ENCODE assay signal across 7 cellular contexts in genomic region chr9:39791356-39791755, GRCh38.
DNase-seq lines count a peak whose midpoint lies in the region; ATAC-seq and TF ChIP-seq lines count a peak whose summit lies in the region.
"Not testable (repeated sequence)": the region's sequence is repeated elsewhere in the genome, so short reads cannot be mapped to it uniquely, and the experiment has no call there.

No MANE protein-coding gene starts in this region.

- intact Hi-C loops in psoas muscle (cut with DNase I): not testable (repeated sequence)

- not testable (repeated sequence) for H3K27me3 ChIP-seq in GM23248 (replicated peaks; ENCODE audit: insufficient read depth); iPS-15b (ENCODE audit: control insufficient read depth, insufficient read depth, low read length); psoas muscle (ENCODE audit: insufficient read depth in 3 of 3, low read length in 2 of 3)

- H2AFZ ChIP-seq in GM23248: peak overlapping the region; percentile 74

- H3K9me2 ChIP-seq in GM23248 (ENCODE audit: insufficient read depth): not testable (repeated sequence)

- not testable (repeated sequence) for TF ChIP-seq CTCF in cardiac fibroblast (IDR thresholded peaks at IDR 0.05; ENCODE audit: low read depth, low read length); psoas muscle (IDR thresholded peaks at IDR 0.05)

- not testable (repeated sequence) for H4K20me1 ChIP-seq in GM23248 (ENCODE audit: insufficient read depth)

- not testable (repeated sequence) for DNase-seq in GM23248; cardiac fibroblast (ENCODE audit: low read depth in 2 of 2)
- DNase-seq in activated CD4-positive, CD25-positive, alpha-beta regulatory T cell treated with anti-CD3 and anti-CD28 coated beads, Interleukin-2, amount 50 U/mL, for 72 hours: peak; percentile 46
- DNase-seq in psoas muscle: peak; percentile 20 to 53

- peak overlapping the region; percentile 44; the same call in 1 of the 2 replicates for H3K9ac ChIP-seq in GM23248
- H3K9ac ChIP-seq in iPS-15b (ENCODE audit: low read depth, low read length): not testable (repeated sequence)

- not testable (repeated sequence) for H3F3A ChIP-seq in GM23248 (ENCODE audit: insufficient read depth)

- H3K9me3 ChIP-seq in GM23248 (ENCODE audit: low read depth); iPS-15b (ENCODE audit: control insufficient read depth, insufficient read depth, low read length); psoas muscle: not testable (repeated sequence)

- not testable (repeated sequence) for H3K36me3 ChIP-seq in GM23248 (ENCODE audit: low read depth); iPS-15b (ENCODE audit: control insufficient read depth, insufficient read depth, low read length); psoas muscle (ENCODE audit: insufficient read depth in 1 of 2, low read depth in 1 of 2)

- in situ Hi-C loops in GM23248 (cut with MboI): not testable (repeated sequence)

- not testable (repeated sequence) for H3K27ac ChIP-seq in GM23248, psoas muscle

- peak; percentile 99 for ATAC-seq in GM18861 (IDR thresholded peaks at IDR 0.05; ENCODE audit: unreplicated experiment)
- peak; percentile 99 for ATAC-seq in HG03196 (IDR thresholded peaks at IDR 0.05; ENCODE audit: unreplicated experiment)
- ATAC-seq in psoas muscle: peak; percentile 99 to 100 (median 100)

- peak overlapping the region; percentile 56 for H3K4me2 ChIP-seq in GM23248 (ENCODE audit: unreplicated experiment)

- not testable (repeated sequence) for H3K79me2 ChIP-seq in GM23248 (ENCODE audit: insufficient read depth)

- H3K4me1 ChIP-seq in GM23248 (ENCODE audit: insufficient read depth); iPS-15b (ENCODE audit: control insufficient read depth, insufficient read depth, low read length); psoas muscle: not testable (repeated sequence)

- H3K4me3 ChIP-seq in GM23248: peak overlapping the region; percentile 70
- H3K4me3 ChIP-seq in cardiac fibroblast (replicated peaks in 1 of 2; ENCODE audit: low read depth in 2 of 2, low read length in 2 of 2): peak overlapping the region; percentile 25 to 46
- peak overlapping the region; percentile 35 for H3K4me3 ChIP-seq in iPS-15b (ENCODE audit: low read depth, low read length)
- peak overlapping the region; percentile 55 for H3K4me3 ChIP-seq in psoas muscle

- 1 to 3% methylated on average over 20 to 21 of the region's 31 CpGs for WGBS in GM23248 (ENCODE audit: low coverage in 1 of 2, low lambda C conversion rate in 2 of 2, missing lambda C conversion rate in 2 of 2), 2 experiments
- WGBS in psoas muscle, 3 donors: 6 to 11% (median 10%) methylated on average over 15 to 16 of the region's 31 CpGs
